28 cellular contexts compared by ENCODE assay signal in the genomic region with DNA sequence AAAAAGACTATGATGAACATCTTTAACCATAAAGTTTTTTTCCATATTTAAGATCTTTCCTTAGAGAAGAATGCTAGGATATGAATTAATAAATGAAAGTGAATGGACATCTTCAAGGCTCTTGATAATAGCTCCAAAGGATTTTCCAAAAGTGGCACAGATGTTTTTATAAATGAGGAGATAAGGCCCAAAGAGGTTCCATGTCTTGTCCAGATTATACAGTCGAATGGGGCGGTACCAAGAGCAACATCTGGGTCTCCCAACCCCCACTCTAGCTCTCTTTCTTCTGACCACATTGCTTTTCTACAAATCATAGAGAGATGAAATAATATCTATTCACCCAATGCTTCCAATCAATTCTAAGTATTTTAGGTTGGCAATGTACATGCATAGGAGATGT.
"Had no signal": no experiment of that assay in that cellular context is flagged by ENCODE, and none has a peak within 500 bp of the region (broad histone marks: within the 10 kb centered on the region; RNA-seq: fewer than 3 reads in every experiment).

No MANE protein-coding gene starts in this region.

- H3K27ac ChIP-seq: colonic mucosa, coronary artery, epithelial cell of prostate, esophagus muscularis mucosa, esophagus squamous epithelium, foreskin keratinocyte, gastroesophageal sphincter, heart left ventricle, heart right ventricle, hepatocyte had no signal

- ATAC-seq: effector memory CD8-positive, alpha-beta T cell; esophagus mucosa; foreskin keratinocyte; gastrocnemius medialis; gastroesophageal sphincter; heart left ventricle; heart right ventricle had no signal

- H3K9me3 ChIP-seq: colonic mucosa, esophagus muscularis mucosa, esophagus squamous epithelium, gastrocnemius medialis, gastroesophageal sphincter, heart left ventricle, heart right ventricle had no signal

- H2AFZ ChIP-seq: hepatocyte had no signal

- H3K4me1 ChIP-seq: colonic mucosa had no signal

- H3K79me2 ChIP-seq: hepatocyte had no signal

- H3K27me3 ChIP-seq: colonic mucosa, dorsolateral prefrontal cortex, esophagus muscularis mucosa, esophagus squamous epithelium, foreskin keratinocyte, gastrocnemius medialis, gastroesophageal sphincter, heart left ventricle, heart right ventricle, hepatocyte had no signal

- DNase-seq: colonic mucosa; cortex of kidney; dermis blood vessel endothelial cell; dorsolateral prefrontal cortex; effector CD4-positive, alpha-beta T cell; effector CD8-positive, alpha-beta T cell; effector memory CD4-positive, alpha-beta T cell; effector memory CD8-positive, alpha-beta T cell; endodermal cell; esophagus squamous epithelium; foreskin fibroblast; foreskin keratinocyte; foreskin melanocyte; gastrocnemius medialis; glutamatergic neuron; head of caudate nucleus; heart left ventricle; heart right ventricle had no signal

- FAIRE-seq: colon, endometrium, endothelial cell of umbilical vein, frontal cortex had no signal

- H3K4me2 ChIP-seq: hepatocyte had no signal

- H3K36me3 ChIP-seq: colonic mucosa, gastrocnemius medialis, heart left ventricle, heart right ventricle had no signal

- H3K4me3 ChIP-seq: colonic mucosa, coronary artery, dorsolateral prefrontal cortex, esophagus muscularis mucosa, esophagus squamous epithelium, gastrocnemius medialis, gastroesophageal sphincter, heart left ventricle, heart right ventricle, hepatocyte had no signal
